In the genomic region with DNA sequence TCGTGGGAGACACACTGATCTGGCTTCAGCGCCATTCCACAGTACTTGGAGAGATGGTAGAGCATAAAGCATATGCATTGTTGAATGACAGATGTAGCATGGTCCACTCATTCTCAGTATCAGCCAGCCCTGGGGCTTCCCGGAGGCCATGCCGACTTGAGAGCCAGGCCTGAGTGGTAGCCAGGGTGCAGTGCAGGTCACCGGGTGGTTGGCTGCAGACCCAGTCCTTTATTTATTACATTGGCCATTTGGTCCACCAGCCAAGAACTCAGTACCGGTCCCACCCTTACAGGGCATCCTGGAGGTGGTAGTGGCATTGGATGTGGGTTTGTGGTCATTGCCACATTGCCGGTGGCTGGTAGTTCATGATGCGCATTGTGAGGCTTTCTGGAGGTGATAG, we compare ENCODE assay signal across 22 cellular contexts.
DNase-seq lines count a peak whose midpoint lies in the region; ATAC-seq and TF ChIP-seq lines count a peak whose summit lies in the region.
"Had no signal": no experiment of that assay in that cellular context is flagged by ENCODE, and none has a peak within 500 bp of the region (broad histone marks: within the 10 kb centered on the region; RNA-seq: fewer than 3 reads in every experiment).

No MANE protein-coding gene starts in this region.

- H3K4me3 ChIP-seq in BE2C (ENCODE audit: low read depth, low read length) (no peak overlapping the region), coronary artery (no peak overlapping the region), hepatocyte (no peak overlapping the region)
- H3K4me3 ChIP-seq: K562 had no signal

- no peak overlapping the region for H3K4me2 ChIP-seq in hepatocyte

- no peak overlapping the region for H3K27ac Mint-ChIP-seq in activated T-cell treated with anti-CD3 and anti-CD28 coated beads, Interleukin-2, amount 50 U/mL, for 24 hours
- no peak overlapping the region for H3K27ac Mint-ChIP-seq in activated T-helper 1 cell treated with anti-CD3 and anti-CD28 coated beads, Interleukin-12 subunit alpha, Interleukin-12 subunit beta, Interleukin-2, Interleukin-4 antibody, amounts not matched to agents 30 ng/mL and 10 ng/mL and 1 ng/mL, durations not matched to agents 14 hours and 24 hours and 36 hours
- H3K27ac Mint-ChIP-seq: CD4-positive, CD25-positive, alpha-beta regulatory T cell had no signal

- H3K9me3 ChIP-seq in BE2C (no peaks in the 10 kb centered on the region), hepatocyte (ENCODE audit: low read depth) (no peaks in the 10 kb centered on the region)

- WGBS in hepatocyte (ENCODE audit: low lambda C conversion rate, missing lambda C conversion rate), result 91% methylated on average over 8 of the region's 8 CpGs

- H3K27me3 Mint-ChIP-seq in activated T-cell treated with anti-CD3 and anti-CD28 coated beads, Interleukin-2, amount 50 U/mL, for 24 hours, result peaks cover 36% of the 10 kb centered on the region
- H3K27me3 Mint-ChIP-seq in activated T-helper 1 cell treated with anti-CD3 and anti-CD28 coated beads, Interleukin-12 subunit alpha, Interleukin-12 subunit beta, Interleukin-2, Interleukin-4 antibody, amounts not matched to agents 30 ng/mL and 10 ng/mL and 1 ng/mL, durations not matched to agents 14 hours and 24 hours and 36 hours (ENCODE audit: insufficient read depth), result peaks cover 1% of the 10 kb centered on the region
- H3K27me3 Mint-ChIP-seq: CD4-positive, CD25-positive, alpha-beta regulatory T cell had no signal

- H3K36me3 Mint-ChIP-seq in activated T-cell treated with anti-CD3 and anti-CD28 coated beads, Interleukin-2, amount 50 U/mL, for 24 hours (ENCODE audit: low read depth), result no peaks in the 10 kb centered on the region
- H3K36me3 Mint-ChIP-seq in activated T-helper 1 cell treated with anti-CD3 and anti-CD28 coated beads, Interleukin-12 subunit alpha, Interleukin-12 subunit beta, Interleukin-2, Interleukin-4 antibody, amounts not matched to agents 30 ng/mL and 10 ng/mL and 1 ng/mL, durations not matched to agents 14 hours and 24 hours and 36 hours (ENCODE audit: low read depth), result no peaks in the 10 kb centered on the region
- H3K36me3 Mint-ChIP-seq: CD4-positive, CD25-positive, alpha-beta regulatory T cell had no signal

- H3K4me1 Mint-ChIP-seq in activated T-cell treated with anti-CD3 and anti-CD28 coated beads, Interleukin-2, amount 50 U/mL, for 24 hours (ENCODE audit: low read depth), result no peaks in the 10 kb centered on the region
- H3K4me1 Mint-ChIP-seq in activated T-helper 1 cell treated with anti-CD3 and anti-CD28 coated beads, Interleukin-12 subunit alpha, Interleukin-12 subunit beta, Interleukin-2, Interleukin-4 antibody, amounts not matched to agents 30 ng/mL and 10 ng/mL and 1 ng/mL, durations not matched to agents 14 hours and 24 hours and 36 hours (ENCODE audit: low read depth), result no peaks in the 10 kb centered on the region
- H3K4me1 Mint-ChIP-seq: CD4-positive, CD25-positive, alpha-beta regulatory T cell had no signal

- H4K20me1 ChIP-seq in hepatocyte (ENCODE audit: insufficient read depth, poor library complexity, severe bottlenecking), result no peaks in the 10 kb centered on the region

- no peaks in the 10 kb centered on the region for H3K4me1 ChIP-seq in BE2C
- no peaks in the 10 kb centered on the region for H3K4me1 ChIP-seq in hepatocyte (ENCODE audit: insufficient read depth)

- no peaks in the 10 kb centered on the region for H3K9me2 ChIP-seq in hepatocyte (replicated peaks; ENCODE audit: insufficient read depth)

- TF ChIP-seq CTCF in BE2C (IDR thresholded peaks at IDR 0.05; ENCODE audit: low read depth, low read length), result no peak
- no peak for TF ChIP-seq CTCF in coronary artery (IDR thresholded peaks at IDR 0.05)
- TF ChIP-seq CTCF in hepatocyte (IDR thresholded peaks at IDR 0.05; ENCODE audit: poor library complexity), result no peak

- DNase-seq in activated T-cell treated with anti-CD3 and anti-CD28 coated beads, Interleukin-2, amount 50 U/mL, for 24 hours, result peak; percentile 2
- no peak for DNase-seq in activated T-cell treated with anti-CD3 and anti-CD28 coated beads, Interleukin-2, amount 50 U/mL, for 1 hour
- DNase-seq in BE2C (peak; percentile 2), coronary artery (ENCODE audit: low spot score) (peak; percentile 61), sciatic nerve (ENCODE audit: low spot score) (peak; percentile 25), hepatocyte (ENCODE audit: low spot score) (no peak)
- no peak for DNase-seq in activated T-helper 1 cell treated with anti-CD3 and anti-CD28 coated beads, Interleukin-12 subunit alpha, Interleukin-12 subunit beta, Interleukin-2, Interleukin-4 antibody, amounts not matched to agents 30 ng/mL and 10 ng/mL and 1 ng/mL, durations not matched to agents 14 hours and 24 hours and 36 hours (ENCODE audit: low spot score)
- DNase-seq: CD4-positive, CD25-positive, alpha-beta regulatory T cell; DMS153; DND-41; NCI-H1105 treated with DMSO at 0.1 percent for 48 hours; NCI-H146; NCI-H1930; NCI-H2107; NCI-H524 treated with DMSO at 0.1 percent for 48 hours; NCI-H82; NK-92 treated with Interleukin-12 subunit alpha and Interleukin-12 subunit beta, amount 100 ng/mL, for 24 hours; PC-3; SHP77 had no signal

- H3K27me3 ChIP-seq in BE2C (no peaks in the 10 kb centered on the region), hepatocyte (no peaks in the 10 kb centered on the region)

- no peak overlapping the region for H2AFZ ChIP-seq in hepatocyte

- H3K9me3 Mint-ChIP-seq in activated T-cell treated with anti-CD3 and anti-CD28 coated beads, Interleukin-2, amount 50 U/mL, for 24 hours, result no peaks in the 10 kb centered on the region
- no peaks in the 10 kb centered on the region for H3K9me3 Mint-ChIP-seq in activated T-helper 1 cell treated with anti-CD3 and anti-CD28 coated beads, Interleukin-12 subunit alpha, Interleukin-12 subunit beta, Interleukin-2, Interleukin-4 antibody, amounts not matched to agents 30 ng/mL and 10 ng/mL and 1 ng/mL, durations not matched to agents 14 hours and 24 hours and 36 hours

- no peak overlapping the region for H3K4me3 Mint-ChIP-seq in activated T-cell treated with anti-CD3 and anti-CD28 coated beads, Interleukin-2, amount 50 U/mL, for 24 hours
- no peak overlapping the region for H3K4me3 Mint-ChIP-seq in activated T-helper 1 cell treated with anti-CD3 and anti-CD28 coated beads, Interleukin-12 subunit alpha, Interleukin-12 subunit beta, Interleukin-2, Interleukin-4 antibody, amounts not matched to agents 30 ng/mL and 10 ng/mL and 1 ng/mL, durations not matched to agents 14 hours and 24 hours and 36 hours

- H3K79me2 ChIP-seq in hepatocyte, result no peaks in the 10 kb centered on the region

- H3K27ac ChIP-seq in coronary artery (no peak overlapping the region), hepatocyte (no peak overlapping the region)
- H3K27ac ChIP-seq: 22Rv1 had no signal

- no peak for ATAC-seq in sciatic nerve
- ATAC-seq in HG02938 (IDR thresholded peaks at IDR 0.05; ENCODE audit: unreplicated experiment), result no peak
- ATAC-seq: K562, PC-3 had no signal

- H3K36me3 ChIP-seq in BE2C (peaks cover 98% of the 10 kb centered on the region), hepatocyte (replicated peaks; ENCODE audit: insufficient read depth, low read depth) (no peaks in the 10 kb centered on the region)

- intact Hi-C loops in sciatic nerve (cut with DNase I), result no loop called here
- intact Hi-C loops in activated T-helper 1 cell treated with anti-CD3 and anti-CD28 coated beads, Interleukin-12 subunit alpha, Interleukin-12 subunit beta, Interleukin-2, Interleukin-4 antibody, amounts not matched to agents 30 ng/mL and 10 ng/mL and 1 ng/mL, durations not matched to agents 14 hours and 24 hours and 36 hours (cut with micrococcal nuclease), result no loop called here

Comparison
In these comparisons a context has a peak if more than half of its experiments do, and no peak if none do; other contexts are left out.
1. DNase-seq: peak in activated T-cell treated with anti-CD3 and anti-CD28 coated beads, Interleukin-2, amount 50 U/mL, for 24 hours (single experiment), BE2C (single experiment), coronary artery (single experiment) and sciatic nerve (single experiment); none in activated T-cell treated with anti-CD3 and anti-CD28 coated beads, Interleukin-2, amount 50 U/mL, for 1 hour (single experiment), activated T-helper 1 cell treated with anti-CD3 and anti-CD28 coated beads, Interleukin-12 subunit alpha, Interleukin-12 subunit beta, Interleukin-2, Interleukin-4 antibody, amounts not matched to agents 30 ng/mL and 10 ng/mL and 1 ng/mL, durations not matched to agents 14 hours and 24 hours and 36 hours (single experiment) and hepatocyte (single experiment).